8 cellular contexts compared by ENCODE assay signal in the genomic region with DNA sequence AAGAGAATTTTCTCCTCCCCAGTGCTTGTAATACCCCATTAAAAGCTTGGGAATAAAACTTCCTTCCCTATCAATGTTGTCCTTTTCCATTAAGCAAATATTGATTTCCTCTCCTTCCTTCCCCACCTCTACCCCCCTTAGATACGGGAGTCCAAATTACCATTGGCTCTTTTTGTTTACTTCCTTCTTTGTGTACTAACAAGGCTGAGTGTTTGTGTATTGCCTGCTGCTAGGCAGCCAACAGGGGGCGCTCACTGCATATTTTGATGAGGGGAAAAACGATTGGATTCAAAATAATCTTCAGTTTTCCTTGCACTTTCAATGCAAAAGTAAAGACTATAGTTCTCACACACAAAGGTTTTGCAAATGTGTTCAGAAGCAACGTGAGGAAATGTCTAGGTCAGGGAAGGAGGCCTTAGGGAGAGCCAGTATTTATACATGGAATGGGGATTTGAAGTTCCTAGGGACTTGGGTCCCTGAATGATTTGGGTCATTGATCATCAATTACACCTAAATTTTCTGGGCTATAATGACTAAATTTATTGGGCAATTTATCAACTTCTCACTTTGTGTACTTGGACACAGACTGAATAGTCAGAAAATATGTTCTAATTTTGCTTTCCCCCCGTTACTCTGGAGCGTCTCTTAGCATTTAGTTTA. TPM values are rescaled to one million over a fixed set of nuclear protein-coding genes. Genes with fewer than 3 reads are reported as not detected.
DNase-seq lines count a peak whose midpoint lies in the region; ATAC-seq and TF ChIP-seq lines count a peak whose summit lies in the region.

No MANE protein-coding gene starts in this region.

- no peaks in the 10 kb centered on the region for H3F3A ChIP-seq in PC-9 (ENCODE audit: insufficient read depth, low read depth)

- CTCF ChIA-PET in PC-9 (lab: Charles Lee) = no interaction called here

- H3K36me3 ChIP-seq in PC-9 (ENCODE audit: low read depth) = no peaks in the 10 kb centered on the region

- no peak overlapping the region for H3K27ac ChIP-seq in PC-9

- no peaks in the 10 kb centered on the region for H3K9me2 ChIP-seq in PC-9 (ENCODE audit: insufficient read depth)

- H3K4me3 ChIP-seq in PC-9 (no peak overlapping the region), retinal pigment epithelial cell (ENCODE audit: low read length) (no peak overlapping the region)

- DNase-seq in DMS 273 treated with DMSO at 0.1 percent for 48 hours (lab: John Stamatoyannopoulos, UW) = peak; percentile 53
- peak; percentile 17 for DNase-seq in HuH-7.5 (ENCODE audit: low spot score)
- peak; percentile 52 to 58 for DNase-seq in PC-9
- peak; percentile 38 for DNase-seq in activated naive CD4-positive, alpha-beta T cell treated with Interleukin-2 at 50 U/mL for 16 hours
- DNase-seq in left cardiac atrium = peak; percentile 68
- DNase-seq in retinal pigment epithelial cell (ENCODE audit: low read depth) = peak; percentile 10
- no peak for DNase-seq in mesenteric fat pad (ENCODE audit: low spot score)

- peaks cover 5% of the 10 kb centered on the region; the same call in 1 of the 2 replicates for H3K27me3 ChIP-seq in PC-9 (ENCODE audit: insufficient read depth, low read depth)

- H3K79me2 ChIP-seq in PC-9 (ENCODE audit: low read depth) = no peaks in the 10 kb centered on the region

- H3K4me1 ChIP-seq in PC-9 (replicated peaks; ENCODE audit: insufficient read depth) = peaks cover 14% of the 10 kb centered on the region

- no peaks in the 10 kb centered on the region for H3K9me3 ChIP-seq in PC-9 (ENCODE audit: insufficient read depth, low read depth)

- no peak overlapping the region for H2AFZ ChIP-seq in PC-9

- peak; percentile 89 for ATAC-seq in GM21360 (IDR thresholded peaks at IDR 0.05; ENCODE audit: unreplicated experiment)
- ATAC-seq in left cardiac atrium = no peak

- POLR2A ChIA-PET in PC-9 (lab: Charles Lee; ENCODE audit: unreplicated experiment) = no interaction called here

- intact Hi-C loops in PC-9 (cut with micrococcal nuclease; ENCODE audit: unreplicated experiment) = loop anchor here (1.0 to 5.0 kb wide), 3 partner anchors 135 to 588 kb away; no protein-coding TSS in a partner anchor
- intact Hi-C loops in left cardiac atrium (cut with DNase I) = loop anchor here (2.0 to 10.0 kb wide), 5 partner anchors 138 to 590 kb away; no protein-coding TSS in a partner anchor

- peak overlapping the region; percentile 17; the same call in 1 of the 2 replicates for H3K4me2 ChIP-seq in PC-9

- TF ChIP-seq CTCF in PC-9 (conservative IDR thresholded peaks at IDR 0.05) (peak; percentile 98), retinal pigment epithelial cell (conservative IDR thresholded peaks at IDR 0.05; ENCODE audit: low read depth, low read length) (peak; percentile 99)

- BruUV-seq in PC-9 (replicated peaks; lab: Mats Ljungman, UMichigan) = no TSS peak

- H4K20me1 ChIP-seq in PC-9 (ENCODE audit: insufficient read depth) = no peaks in the 10 kb centered on the region

RNA-seq across cellular contexts. Expression of a gene that starts 23.6 kb away (rescaled TPM):
- 83.0 and 92.3 TPM in 2 replicates for total RNA-seq in PC-9 (2021)
- total RNA-seq in left cardiac atrium = 10 to 100 TPM; 46.8 to 49.4 TPM
- total RNA-seq in mesenteric fat pad = 63.3 TPM

RNA-seq across cellular contexts. Expression of a gene that starts 45.1 kb away (rescaled TPM):
- total RNA-seq in PC-9 (2021) (0.48 TPM in 1 of 2 replicates, not detected in the other), left cardiac atrium (1 to 10 TPM; 1.0 to 1.1 TPM), mesenteric fat pad (0.39 TPM)
